Comparison of ENCODE assay signal across 16 cellular contexts in the genomic region with DNA sequence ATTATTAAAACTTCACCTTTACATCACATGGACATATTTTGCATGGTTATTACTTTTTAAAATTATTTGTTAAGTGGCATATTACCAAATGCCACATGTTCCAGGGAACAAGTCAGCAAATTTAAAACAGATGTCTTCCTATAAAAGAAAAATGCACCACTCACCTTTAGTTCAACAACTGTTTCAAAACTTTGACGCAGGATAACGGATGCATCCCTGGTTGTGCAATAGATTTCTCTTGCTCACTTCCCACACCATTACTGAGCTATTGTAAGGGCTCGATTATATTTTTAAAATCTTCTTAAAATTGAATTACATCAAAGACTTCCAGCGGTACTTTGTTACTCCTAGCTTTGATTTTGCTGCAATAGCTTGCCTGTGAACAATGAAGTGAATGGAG.
DNase-seq lines count a peak whose midpoint lies in the region; ATAC-seq and TF ChIP-seq lines count a peak whose summit lies in the region.
"Had no signal": no experiment of that assay in that cellular context is flagged by ENCODE, and none has a peak within 500 bp of the region (broad histone marks: within the 10 kb centered on the region; RNA-seq: fewer than 3 reads in every experiment).

No MANE protein-coding gene starts in this region.

- no peaks in the 10 kb centered on the region for H3K9me3 ChIP-seq in right atrium auricular region
- no peaks in the 10 kb centered on the region for H3K9me3 ChIP-seq in esophagus muscularis mucosa
- H3K9me3 ChIP-seq: BLaER1, HAP-1 had no signal

- TF ChIP-seq EP300 in esophagus muscularis mucosa (IDR thresholded peaks at IDR 0.05) = no peak

- no peak for TF ChIP-seq CTCF in AG10803 (conservative IDR thresholded peaks at IDR 0.05; ENCODE audit: low read length)
- no peak for TF ChIP-seq CTCF in foreskin fibroblast (IDR thresholded peaks at IDR 0.05; ENCODE audit: low read depth, low read length)
- no peak for TF ChIP-seq CTCF in right atrium auricular region (IDR thresholded peaks at IDR 0.05)
- no peak for TF ChIP-seq CTCF in esophagus muscularis mucosa (IDR thresholded peaks at IDR 0.05)

- intact Hi-C loops in esophagus muscularis mucosa (cut with DNase I) = no loop called here

- H3K36me3 ChIP-seq in right atrium auricular region (no peaks in the 10 kb centered on the region), esophagus muscularis mucosa (no peaks in the 10 kb centered on the region)
- H3K36me3 ChIP-seq: BLaER1, HAP-1 had no signal

- WGBS in esophagus muscularis mucosa = 71% methylated on average over 4 of the region's 4 CpGs

- TF ChIP-seq POLR2A in esophagus muscularis mucosa (IDR thresholded peaks at IDR 0.05; ENCODE audit: low read depth) = no peak

- H3K4me3 ChIP-seq in AG10803 (ENCODE audit: low read length) = no peak overlapping the region
- no peak overlapping the region for H3K4me3 ChIP-seq in foreskin fibroblast (ENCODE audit: low read depth in 1 of 2, low read length in 2 of 2)
- no peak overlapping the region for H3K4me3 ChIP-seq in right atrium auricular region
- H3K4me3 ChIP-seq in esophagus muscularis mucosa = no peak overlapping the region
- H3K4me3 ChIP-seq: BLaER1, HAP-1 had no signal

- H3K4me1 ChIP-seq in right atrium auricular region = no peaks in the 10 kb centered on the region
- no peaks in the 10 kb centered on the region for H3K4me1 ChIP-seq in esophagus muscularis mucosa
- H3K4me1 ChIP-seq: BLaER1, HAP-1 had no signal

- DNase-seq in AG10803 (ENCODE audit: low read depth) = peak; percentile 15
- DNase-seq in HS-5 (ENCODE audit: low read depth) = peak; percentile 16
- DNase-seq in amniotic epithelial cell (ENCODE audit: low read depth) = peak; percentile 35
- DNase-seq in foreskin fibroblast = peak; percentile 17 to 49
- no peak for DNase-seq in right atrium auricular region (ENCODE audit: low spot score)
- no peak for DNase-seq in activated T-cell treated with anti-CD3 and anti-CD28 coated beads, Interleukin-2, amount 50 U/mL, for 48 hours
- DNase-seq in esophagus muscularis mucosa (ENCODE audit: extremely low spot score) = no peak
- DNase-seq: ACHN; CD4-positive, alpha-beta memory T cell; DMS153; DMS79; GDM1; KG1 had no signal

- H3K27ac ChIP-seq in right atrium auricular region (no peak overlapping the region), esophagus muscularis mucosa (replicated peaks in 1 of 4) (no peak overlapping the region)
- H3K27ac ChIP-seq: BLaER1 had no signal

- no peak for ATAC-seq in GM21717 (IDR thresholded peaks at IDR 0.05; ENCODE audit: unreplicated experiment)

- H3K27me3 ChIP-seq in right atrium auricular region = no peaks in the 10 kb centered on the region
- no peaks in the 10 kb centered on the region for H3K27me3 ChIP-seq in esophagus muscularis mucosa
- H3K27me3 ChIP-seq: BLaER1 had no signal

Comparison
In these comparisons a context has a peak if more than half of its experiments do, and no peak if none do; other contexts are left out.
1. DNase-seq: peak in AG10803 (single experiment), HS-5 (single experiment), amniotic epithelial cell (single experiment) and foreskin fibroblast (2 of 2); none in right atrium auricular region (single experiment), activated T-cell treated with anti-CD3 and anti-CD28 coated beads, Interleukin-2, amount 50 U/mL, for 48 hours (0 of 2) and esophagus muscularis mucosa (single experiment).